Comparison of ENCODE assay signal across 1 cellular context in genomic region chr5:94288937-94289336, GRCh38.
TF ChIP-seq lines count a peak whose summit lies in the region.

No MANE protein-coding gene starts in this region.

TF ChIP-seq in GM23338, 12 proteins besides CTCF, POLR2A, EP300 and RAD21 (continued from another document):
- TF ChIP-seq, protein P1, sequence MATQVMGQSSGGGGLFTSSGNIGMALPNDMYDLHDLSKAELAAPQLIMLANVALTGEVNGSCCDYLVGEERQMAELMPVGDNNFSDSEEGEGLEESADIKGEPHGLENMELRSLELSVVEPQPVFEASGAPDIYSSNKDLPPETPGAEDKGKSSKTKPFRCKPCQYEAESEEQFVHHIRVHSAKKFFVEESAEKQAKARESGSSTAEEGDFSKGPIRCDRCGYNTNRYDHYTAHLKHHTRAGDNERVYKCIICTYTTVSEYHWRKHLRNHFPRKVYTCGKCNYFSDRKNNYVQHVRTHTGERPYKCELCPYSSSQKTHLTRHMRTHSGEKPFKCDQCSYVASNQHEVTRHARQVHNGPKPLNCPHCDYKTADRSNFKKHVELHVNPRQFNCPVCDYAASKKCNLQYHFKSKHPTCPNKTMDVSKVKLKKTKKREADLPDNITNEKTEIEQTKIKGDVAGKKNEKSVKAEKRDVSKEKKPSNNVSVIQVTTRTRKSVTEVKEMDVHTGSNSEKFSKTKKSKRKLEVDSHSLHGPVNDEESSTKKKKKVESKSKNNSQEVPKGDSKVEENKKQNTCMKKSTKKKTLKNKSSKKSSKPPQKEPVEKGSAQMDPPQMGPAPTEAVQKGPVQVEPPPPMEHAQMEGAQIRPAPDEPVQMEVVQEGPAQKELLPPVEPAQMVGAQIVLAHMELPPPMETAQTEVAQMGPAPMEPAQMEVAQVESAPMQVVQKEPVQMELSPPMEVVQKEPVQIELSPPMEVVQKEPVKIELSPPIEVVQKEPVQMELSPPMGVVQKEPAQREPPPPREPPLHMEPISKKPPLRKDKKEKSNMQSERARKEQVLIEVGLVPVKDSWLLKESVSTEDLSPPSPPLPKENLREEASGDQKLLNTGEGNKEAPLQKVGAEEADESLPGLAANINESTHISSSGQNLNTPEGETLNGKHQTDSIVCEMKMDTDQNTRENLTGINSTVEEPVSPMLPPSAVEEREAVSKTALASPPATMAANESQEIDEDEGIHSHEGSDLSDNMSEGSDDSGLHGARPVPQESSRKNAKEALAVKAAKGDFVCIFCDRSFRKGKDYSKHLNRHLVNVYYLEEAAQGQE (IDR thresholded peaks at IDR 0.05; ENCODE audit: unreplicated experiment) = no peak
- TF ChIP-seq ZNF331 (CRISPR knock-in tag; IDR thresholded peaks at IDR 0.05; ENCODE audit: low read depth) = no peak
